8 cellular contexts compared by ENCODE assay signal in genomic region chr17:79837888-79838540, GRCh38. TPM values are rescaled to one million over a fixed set of nuclear protein-coding genes. Genes with fewer than 3 reads are reported as not detected.
A peak's percentile ranks its signal among the peaks of the same experiment; 100 is the strongest.
DNase-seq lines count a peak whose midpoint lies in the region; ATAC-seq and TF ChIP-seq lines count a peak whose summit lies in the region.

No MANE protein-coding gene starts in this region.

- peak overlapping the region; percentile 77 to 92 (median 87) for H3K4me3 ChIP-seq in subcutaneous abdominal adipose tissue (ENCODE audit: low read depth in 1 of 5, low read length in 5 of 5)

- peaks cover 0 to 65% (median 59%) of the 10 kb centered on the region in 5 donors for H3K4me1 ChIP-seq in subcutaneous abdominal adipose tissue (ENCODE audit: control insufficient read depth in 5 of 5, insufficient read depth in 5 of 5, low read length in 5 of 5)

- peak overlapping the region in 4 of 5 donors; percentile 70 to 81 (median 75) for H3K9ac ChIP-seq in subcutaneous abdominal adipose tissue (ENCODE audit: low read length in 5 of 5)

- ATAC-seq in GM18858 (IDR thresholded peaks at IDR 0.05; ENCODE audit: unreplicated experiment), result no peak

- H3K27ac ChIP-seq in 22Rv1, result peak overlapping the region; percentile 93
- peak overlapping the region; percentile 78 for H3K27ac ChIP-seq in subcutaneous abdominal adipose tissue (ENCODE audit: low read depth, low read length)

- peaks cover 19 to 24% (median 21%) of the 10 kb centered on the region in 3 donors for H3K4me1 Mint-ChIP-seq in IgD-negative memory B cell
- H3K4me1 Mint-ChIP-seq in activated naive CD8-positive, alpha-beta T cell treated with anti-CD3 and anti-CD28 coated beads for 36 hours, result peaks cover 31% of the 10 kb centered on the region

- H3K36me3 Mint-ChIP-seq in IgD-negative memory B cell, result peaks cover 2% of the 10 kb centered on the region
- peaks cover 10% of the 10 kb centered on the region for H3K36me3 Mint-ChIP-seq in activated naive CD8-positive, alpha-beta T cell treated with anti-CD3 and anti-CD28 coated beads for 36 hours

- peak; percentile 31 for DNase-seq in activated naive CD8-positive, alpha-beta T cell treated with anti-CD3 and anti-CD28 coated beads for 36 hours
- DNase-seq in kidney glomerular epithelial cell (lab: John Stamatoyannopoulos, UW), result peak; percentile 52
- DNase-seq in stimulated activated CD4-positive, alpha-beta T cell treated with anti-CD3 and anti-CD28 coated beads, Interleukin-12 subunit alpha, Interleukin-12 subunit beta, amount 100 ng/mL, for 4 hours, result no peak
- DNase-seq in COLO668 (lab: John Stamatoyannopoulos, UW; ENCODE audit: unreplicated experiment), result no peak

- peaks cover 0 to 21% (median 16%) of the 10 kb centered on the region in 5 donors for H3K36me3 ChIP-seq in subcutaneous abdominal adipose tissue (ENCODE audit: control insufficient read depth in 5 of 5, insufficient read depth in 5 of 5, low read length in 5 of 5)

- peaks cover 19% of the 10 kb centered on the region for H3K27me3 Mint-ChIP-seq in IgD-negative memory B cell
- peaks cover 34% of the 10 kb centered on the region for H3K27me3 Mint-ChIP-seq in activated naive CD8-positive, alpha-beta T cell treated with anti-CD3 and anti-CD28 coated beads for 36 hours

- no peaks in the 10 kb centered on the region for H3K9me3 ChIP-seq in subcutaneous abdominal adipose tissue (ENCODE audit: control insufficient read depth in 5 of 5, low read length in 5 of 5)

- TF ChIP-seq CTCF in 22Rv1 (IDR thresholded peaks at IDR 0.05), result no peak

- H3K4me3 Mint-ChIP-seq in IgD-negative memory B cell, result peak overlapping the region; percentile 93 to 98 (median 95)
- peak overlapping the region; percentile 91 for H3K4me3 Mint-ChIP-seq in activated naive CD8-positive, alpha-beta T cell treated with anti-CD3 and anti-CD28 coated beads for 36 hours

- peak overlapping the region; percentile 87 to 95 (median 94) for H3K27ac Mint-ChIP-seq in IgD-negative memory B cell
- H3K27ac Mint-ChIP-seq in activated naive CD8-positive, alpha-beta T cell treated with anti-CD3 and anti-CD28 coated beads for 36 hours, result peak overlapping the region; percentile 89

- H3K27me3 ChIP-seq in subcutaneous abdominal adipose tissue (ENCODE audit: control insufficient read depth in 5 of 5, insufficient read depth in 4 of 5, low read length in 5 of 5), result peaks cover 22 to 28% (median 24%) of the 10 kb centered on the region in 5 donors

- peaks cover 0 to 3% (median 0%) of the 10 kb centered on the region in 3 donors for H3K9me3 Mint-ChIP-seq in IgD-negative memory B cell
- H3K9me3 Mint-ChIP-seq in activated naive CD8-positive, alpha-beta T cell treated with anti-CD3 and anti-CD28 coated beads for 36 hours, result no peaks in the 10 kb centered on the region

RNA-seq across cellular contexts. Expression of gene CBX4, which starts 1.2 kb away (rescaled TPM):
- 4.1 TPM for polyA plus RNA-seq in IgD-negative memory B cell
- total RNA-seq in activated naive CD8-positive, alpha-beta T cell treated with anti-CD3 and anti-CD28 coated beads for 36 hours, result 10 to 100 TPM; 18.2 to 18.6 TPM

RNA-seq across cellular contexts. Expression of gene CBX8, which starts 41.1 kb away (rescaled TPM):
- polyA plus RNA-seq in IgD-negative memory B cell, result 3.2 TPM
- total RNA-seq in activated naive CD8-positive, alpha-beta T cell treated with anti-CD3 and anti-CD28 coated beads for 36 hours, result 1 to 10 TPM; 3.5 to 4.1 TPM

Comparison
In these comparisons a context has a peak if more than half of its experiments do, and no peak if none do; other contexts are left out.
1. DNase-seq: peak in activated naive CD8-positive, alpha-beta T cell treated with anti-CD3 and anti-CD28 coated beads for 36 hours (single experiment) and kidney glomerular epithelial cell (single experiment); none in stimulated activated CD4-positive, alpha-beta T cell treated with anti-CD3 and anti-CD28 coated beads, Interleukin-12 subunit alpha, Interleukin-12 subunit beta, amount 100 ng/mL, for 4 hours (single experiment) and COLO668 (single experiment).